Comparison of ENCODE assay signal across 37 cellular contexts in genomic region chr6:38686270-38687042, GRCh38. TPM values are rescaled to one million over a fixed set of nuclear protein-coding genes. Genes with fewer than 3 reads are reported as not detected.
DNase-seq lines count a peak whose midpoint lies in the region; ATAC-seq, FAIRE-seq and TF ChIP-seq lines count a peak whose summit lies in the region.
"Had no signal": no experiment of that assay in that cellular context is flagged by ENCODE, and none has a peak within 500 bp of the region (broad histone marks: within the 10 kb centered on the region; RNA-seq: fewer than 3 reads in every experiment).

No MANE protein-coding gene starts in this region.

- H3K4me1 Mint-ChIP-seq in nephron progenitor cell, result peaks cover 7% of the 10 kb centered on the region
- H3K4me1 Mint-ChIP-seq in activated CD4-positive, alpha-beta memory T cell treated with anti-CD3 and anti-CD28 coated beads, Interleukin-2, amount 10 ng/mL, durations not matched to agents 7 days and 5 days, result peaks cover 16% of the 10 kb centered on the region
- H3K4me1 Mint-ChIP-seq: nephron had no signal

- FAIRE-seq in kidney (lab: Jason Lieb, UNC), result no peak
- FAIRE-seq in GM12891 (lab: Jason Lieb, UNC), result no peak
- FAIRE-seq: endometrium, small intestine had no signal

- peaks cover 12 to 34% of the 10 kb centered on the region in 2 experiments for H3K79me1 ChIP-seq in IMR-90 (ENCODE audit: low read depth in 1 of 2, low read length in 2 of 2)

- no peak overlapping the region for H2AFZ ChIP-seq in IMR-90 (replicated peaks; ENCODE audit: low read length, poor library complexity)

- no peak overlapping the region for H3K14ac ChIP-seq in IMR-90 (replicated peaks; ENCODE audit: low read depth, low read length)

- H3K36me3 Mint-ChIP-seq in nephron progenitor cell (ENCODE audit: low read depth), result peaks cover 57% of the 10 kb centered on the region
- peaks cover 31% of the 10 kb centered on the region for H3K36me3 Mint-ChIP-seq in activated CD4-positive, alpha-beta memory T cell treated with anti-CD3 and anti-CD28 coated beads, Interleukin-2, amount 10 ng/mL, durations not matched to agents 7 days and 5 days (ENCODE audit: low read depth)

- H2BK120ac ChIP-seq in IMR-90 (ENCODE audit: low read depth, low read length), result no peak overlapping the region

- no peak overlapping the region for H3K4me3 Mint-ChIP-seq in nephron progenitor cell
- H3K4me3 Mint-ChIP-seq in activated CD4-positive, alpha-beta memory T cell treated with anti-CD3 and anti-CD28 coated beads, Interleukin-2, amount 10 ng/mL, durations not matched to agents 7 days and 5 days, result no peak overlapping the region
- H3K4me3 Mint-ChIP-seq: activated CD4-positive, alpha-beta T cell treated with anti-CD3 and anti-CD28 coated beads for 36 hours; activated naive CD8-positive, alpha-beta T cell; H9; nephron; stimulated activated naive CD8-positive, alpha-beta T cell treated with anti-CD3 and anti-CD28 coated beads, Interleukin-15, Interleukin-2, amounts not matched to agents 100 ng/mL and 50 ng/mL, for 24 hours had no signal

- POLR2A ChIA-PET in A673 (lab: Charles Lee; ENCODE audit: low non-redundant PET), result no interaction called here
- POLR2A ChIA-PET in IMR-90 (lab: Charles Lee; ENCODE audit: unreplicated experiment), result no interaction called here
- POLR2A ChIA-PET in activated CD4-positive, alpha-beta memory T cell treated with anti-CD3 and anti-CD28 coated beads, Interleukin-2, amount 10 ng/mL, durations not matched to agents 7 days and 5 days (lab: Charles Lee), result interaction anchor here (0.9 to 1.8 kb wide), 2 partner anchors 15 to 16 kb away, joined by 3 to 5 read pairs; partner anchors contain the start of gene GLO1

- BruUV-seq in A673 (replicated peaks; lab: Mats Ljungman, UMichigan) (no TSS peak), IMR-90 (replicated peaks; lab: Mats Ljungman, UMichigan) (no TSS peak)

- CTCF ChIA-PET in A673 (lab: Charles Lee) (no interaction called here), IMR-90 (lab: Yijun Ruan, JAX) (no interaction called here)
- CTCF ChIA-PET in activated CD4-positive, alpha-beta memory T cell treated with anti-CD3 and anti-CD28 coated beads, Interleukin-2, amount 10 ng/mL, durations not matched to agents 7 days and 5 days (lab: Charles Lee), result no interaction called here

- H3K27me3 ChIP-seq in A673 (replicated peaks; ENCODE audit: insufficient read depth, low read depth, low read length, poor library complexity), result no peaks in the 10 kb centered on the region
- no peaks in the 10 kb centered on the region for H3K27me3 ChIP-seq in IMR-90 (ENCODE audit: control insufficient read depth, insufficient read depth, low read length)
- H3K27me3 ChIP-seq: BLaER1 treated with 17β-estradiol and CSF1 and Interleukin-3, amounts not matched to agents 10 nM and 100 nM; esophagus muscularis mucosa; heart right ventricle; uterus had no signal

- TF ChIP-seq RAD21 in IMR-90 (IDR thresholded peaks at IDR 0.05; ENCODE audit: low read length), result no peak

- H3K56ac ChIP-seq in IMR-90 (ENCODE audit: extremely low read depth, insufficient read depth, low read length), result no peak overlapping the region

- H2BK15ac ChIP-seq in IMR-90 (ENCODE audit: low read depth, low read length), result no peak overlapping the region

- peak overlapping the region; percentile 69; the same call in 1 of the 2 replicates for H3K4me2 ChIP-seq in IMR-90 (ENCODE audit: low read depth, low read length)
- H3K4me2 ChIP-seq: BLaER1 treated with 17β-estradiol and CSF1 and Interleukin-3, amounts not matched to agents 10 nM and 100 nM had no signal

- H3K4me3 ChIP-seq in A673 (ENCODE audit: low read depth, low read length, poor library complexity, severe bottlenecking) (no peak overlapping the region), IMR-90 (ENCODE audit: insufficient read depth, low read depth, low read length) (no peak overlapping the region), kidney (ENCODE audit: low read length in 2 of 2) (no peak overlapping the region)
- H3K4me3 ChIP-seq: BLaER1 treated with 17β-estradiol and CSF1 and Interleukin-3, amounts not matched to agents 10 nM and 100 nM; esophagus muscularis mucosa; heart right ventricle; thoracic aorta; uterus had no signal

- H2BK5ac ChIP-seq in IMR-90 (ENCODE audit: low read depth, low read length, poor library complexity, severe bottlenecking), result no peak overlapping the region

- H3K4ac ChIP-seq in IMR-90 (ENCODE audit: low read depth, low read length), result no peak overlapping the region

- H4K8ac ChIP-seq in IMR-90 (ENCODE audit: low read depth in 2 of 2, low read length in 2 of 2), result no peak overlapping the region

- H3K27ac Mint-ChIP-seq in nephron progenitor cell, result peak overlapping the region; percentile 47
- no peak overlapping the region for H3K27ac Mint-ChIP-seq in activated CD4-positive, alpha-beta memory T cell treated with anti-CD3 and anti-CD28 coated beads, Interleukin-2, amount 10 ng/mL, durations not matched to agents 7 days and 5 days
- H3K27ac Mint-ChIP-seq: activated naive CD8-positive, alpha-beta T cell; stimulated activated naive CD8-positive, alpha-beta T cell treated with anti-CD3 and anti-CD28 coated beads, Interleukin-15, Interleukin-2, amounts not matched to agents 100 ng/mL and 50 ng/mL, for 24 hours had no signal

- in situ Hi-C loops in IMR-90 (cut with MboI; ENCODE audit: low sequenced_read_pairs), result no loop called here

- peaks cover 21% of the 10 kb centered on the region for H4K20me1 ChIP-seq in IMR-90 (ENCODE audit: insufficient read depth, low read length)

- no peak overlapping the region for H2AK5ac ChIP-seq in IMR-90 (ENCODE audit: low read depth, low read length)

- H3K9ac ChIP-seq in IMR-90 (ENCODE audit: low read depth, low read length), result no peak overlapping the region
- no peak overlapping the region for H3K9ac ChIP-seq in kidney (ENCODE audit: low read length in 2 of 2)
- H3K9ac ChIP-seq: BLaER1 treated with 17β-estradiol and CSF1 and Interleukin-3, amounts not matched to agents 10 nM and 100 nM had no signal

- H2BK20ac ChIP-seq in IMR-90 (ENCODE audit: low read depth, low read length), result no peak overlapping the region

- DNase-seq in A673 (ENCODE audit: low spot score), result no peak
- peak; percentile 20 for DNase-seq in IMR-90
- peak; percentile 46 for DNase-seq in fibroblast of gingiva (ENCODE audit: low read depth)
- no peak for DNase-seq in nephron progenitor cell
- no peak for DNase-seq in activated CD4-positive, alpha-beta memory T cell treated with anti-CD3 and anti-CD28 coated beads, Interleukin-2, amount 10 ng/mL, durations not matched to agents 7 days and 5 days
- DNase-seq in kidney, result no peak
- no peak for DNase-seq in GM12891 (ENCODE audit: insufficient read length, low spot score)
- DNase-seq: ACHN; activated CD4-positive, alpha-beta T cell treated with anti-CD3 and anti-CD28 coated beads for 36 hours; activated CD8-positive, alpha-beta memory T cell treated with anti-CD3 and anti-CD28 coated beads for 24 hours; activated T-cell treated with anti-CD3 and anti-CD28 coated beads for 4 hours; COR-L47; DMS53; foreskin melanocyte; H9; heart right ventricle; Kasumi-1; kidney glomerular epithelial cell; mammary epithelial cell; NCI-H1436; NCI-H226; NCI-H526 treated with DMSO at 0.1 percent for 48 hours; T-helper 9 cell; uterus had no signal

- TF ChIP-seq POLR2A in IMR-90 (IDR thresholded peaks at IDR 0.05; ENCODE audit: low read depth, low read length) (no peak), GM12891 (IDR thresholded peaks at IDR 0.05; ENCODE audit: low read depth, low read length) (no peak)

- peaks cover 15% of the 10 kb centered on the region for H3K9me1 ChIP-seq in IMR-90 (ENCODE audit: insufficient read depth, low read length)

- H3K9me3 ChIP-seq in A673 (ENCODE audit: low read depth, low read length, poor library complexity, severe bottlenecking) (no peaks in the 10 kb centered on the region), IMR-90 (ENCODE audit: control insufficient read depth, insufficient read depth, low read length) (no peaks in the 10 kb centered on the region), kidney (ENCODE audit: control insufficient read depth in 1 of 2, low read length in 2 of 2) (no peaks in the 10 kb centered on the region)
- H3K9me3 ChIP-seq: BLaER1 treated with 17β-estradiol and CSF1 and Interleukin-3, amounts not matched to agents 10 nM and 100 nM; esophagus muscularis mucosa; heart right ventricle; thoracic aorta; uterus had no signal

- no peaks in the 10 kb centered on the region for H3K9me3 Mint-ChIP-seq in nephron progenitor cell
- H3K9me3 Mint-ChIP-seq in activated CD4-positive, alpha-beta memory T cell treated with anti-CD3 and anti-CD28 coated beads, Interleukin-2, amount 10 ng/mL, durations not matched to agents 7 days and 5 days, result no peaks in the 10 kb centered on the region
- H3K9me3 Mint-ChIP-seq: activated T-helper 2 cell treated with anti-CD3 and anti-CD28 coated beads, Interferon-gamma antibody, Interleukin-2, Interleukin-4, amounts not matched to agents 10 μg/mL and 5 μg/mL and 100 μg/mL, durations not matched to agents 14 hours and 24 hours and 36 hours; H9; nephron; stimulated activated naive CD8-positive, alpha-beta T cell treated with anti-CD3 and anti-CD28 coated beads, Interleukin-15, Interleukin-2, amounts not matched to agents 100 ng/mL and 50 ng/mL, for 24 hours had no signal

- intact Hi-C loops in A673 (cut with micrococcal nuclease; ENCODE audit: unreplicated experiment), result no loop called here
- intact Hi-C loops in IMR-90 (cut with micrococcal nuclease), result no loop called here
- intact Hi-C loops in kidney (cut with DNase I), result no loop called here

- H3K36me3 ChIP-seq in A673 (ENCODE audit: insufficient read depth, low read length, poor library complexity, severe bottlenecking) (peaks cover 32% of the 10 kb centered on the region), IMR-90 (ENCODE audit: control insufficient read depth, insufficient read depth, low read length) (peaks cover 5% of the 10 kb centered on the region), kidney (ENCODE audit: control insufficient read depth in 1 of 2, insufficient read depth in 2 of 2, low read length in 2 of 2) (peaks cover 0 to 3% of the 10 kb centered on the region in 2 donors)
- H3K36me3 ChIP-seq: uterus had no signal

- no peak overlapping the region for H4K5ac ChIP-seq in IMR-90 (ENCODE audit: low read depth, low read length)

- 40% methylated on average over 1 of the region's 4 CpGs; no CpG with 5 or more reads in 1 of the 2 experiments for whole genome bisulfite sequencing in IMR-90 (ENCODE audit: extremely low coverage in 2 of 2, insufficient read length in 1 of 2), 2 experiments

- H3K27ac ChIP-seq in A673 (ENCODE audit: low read depth, low read length, poor library complexity, severe bottlenecking), result peak overlapping the region; percentile 18
- no peak overlapping the region for H3K27ac ChIP-seq in IMR-90 (ENCODE audit: insufficient read depth, low read length)
- H3K27ac ChIP-seq in kidney (ENCODE audit: low read depth in 2 of 2, low read length in 2 of 2), result no peak overlapping the region
- H3K27ac ChIP-seq: BLaER1 treated with 17β-estradiol and CSF1 and Interleukin-3, amounts not matched to agents 10 nM and 100 nM; esophagus muscularis mucosa; thoracic aorta; uterus had no signal

- no peak overlapping the region for H3K18ac ChIP-seq in IMR-90 (ENCODE audit: low read depth, low read length)

- dilution Hi-C loops in IMR-90 (cut with HindIII; ENCODE audit: low sequenced_read_pairs, unreplicated experiment), result no loop called here

- peak; percentile 63 for ATAC-seq in IMR-90 (ENCODE audit: low read depth)
- no peak for ATAC-seq in HG03135 (IDR thresholded peaks at IDR 0.05; ENCODE audit: unreplicated experiment)
- ATAC-seq: activated CD4-positive, alpha-beta T cell treated with anti-CD3 and anti-CD28 coated beads for 36 hours; Panc1 had no signal

- H3K27me3 Mint-ChIP-seq in nephron progenitor cell (ENCODE audit: low read depth, poor library complexity), result no peaks in the 10 kb centered on the region
- no peaks in the 10 kb centered on the region for H3K27me3 Mint-ChIP-seq in activated CD4-positive, alpha-beta memory T cell treated with anti-CD3 and anti-CD28 coated beads, Interleukin-2, amount 10 ng/mL, durations not matched to agents 7 days and 5 days
- H3K27me3 Mint-ChIP-seq: activated CD4-positive, alpha-beta T cell treated with anti-CD3 and anti-CD28 coated beads for 36 hours; activated naive CD8-positive, alpha-beta T cell; stimulated activated naive CD8-positive, alpha-beta T cell treated with anti-CD3 and anti-CD28 coated beads, Interleukin-15, Interleukin-2, amounts not matched to agents 100 ng/mL and 50 ng/mL, for 24 hours had no signal

- no peak overlapping the region for H2AK9ac ChIP-seq in IMR-90 (replicated peaks; ENCODE audit: low read depth, low read length, poor library complexity)

- peaks cover 6% of the 10 kb centered on the region for H3K4me1 ChIP-seq in A673 (ENCODE audit: insufficient read depth, low read length, poor library complexity, severe bottlenecking)
- H3K4me1 ChIP-seq in IMR-90 (ENCODE audit: control insufficient read depth, insufficient read depth, low read length), result peaks cover 7% of the 10 kb centered on the region; the same call in 1 of the 2 replicates
- H3K4me1 ChIP-seq in kidney (ENCODE audit: control insufficient read depth in 1 of 2, insufficient read depth in 1 of 2, low read depth in 1 of 2, low read length in 2 of 2), result no peaks in the 10 kb centered on the region
- H3K4me1 ChIP-seq: uterus had no signal

- H3K23ac ChIP-seq in IMR-90 (ENCODE audit: low read depth, low read length), result no peak overlapping the region

- no peak overlapping the region for H4K91ac ChIP-seq in IMR-90 (ENCODE audit: insufficient read depth, low read depth, low read length)

- TF ChIP-seq CTCF in A673 (conservative IDR thresholded peaks at IDR 0.05; ENCODE audit: low read depth, low read length) (no peak), IMR-90 (conservative IDR thresholded peaks at IDR 0.05; ENCODE audit: low read depth, low read length) (no peak), nephron progenitor cell (IDR thresholded peaks at IDR 0.05) (no peak), kidney (IDR thresholded peaks at IDR 0.05; ENCODE audit: borderline replicate concordance, extremely low read depth, insufficient read depth) (no peak)

RNA-seq across cellular contexts. Expression of gene GLO1, which starts 16.5 kb away (rescaled TPM):
- 183 and 188 TPM in 2 replicates for total RNA-seq in A673 (2021)
- 111 and 177 TPM in 2 replicates for total RNA-seq in IMR-90 (2012; rRNA removed)
- 53.3 and 65.1 TPM in 2 replicates for polyA plus RNA-seq in IMR-90 (2012; rRNA removed)
- 15.8 and 31.6 TPM in 2 replicates for polyA plus RNA-seq in IMR-90 (2012; cell fraction: cytosol; rRNA removed)
- polyA plus RNA-seq in IMR-90 (2012; cell fraction: nucleus; rRNA removed; ENCODE audit: low replicate concordance), result 3.7 and 17.5 TPM in 2 replicates
- 100 to 1,000 TPM; 105 to 110 TPM for total RNA-seq in activated CD4-positive, alpha-beta memory T cell treated with anti-CD3 and anti-CD28 coated beads, Interleukin-2, amount 10 ng/mL, durations not matched to agents 7 days and 5 days
- 67.3 TPM for total RNA-seq in kidney
- polyA plus RNA-seq in kidney (ENCODE audit: insufficient read depth, low read depth, low replicate concordance), result 126 TPM
- polyA plus RNA-seq in GM12891 (2012; ENCODE audit: low read depth, missing spikeins), result 108 TPM

RNA-seq across cellular contexts. Expression of gene DNAH8, which starts 28.7 kb away (rescaled TPM):
- not detected in 2 replicates for total RNA-seq in A673 (2021)
- total RNA-seq in IMR-90 (2012; rRNA removed), result under 0.01 TPM in 1 of 2 replicates, not detected in the other
- not detected in 2 replicates for polyA plus RNA-seq in IMR-90 (2012; rRNA removed)
- not detected in 2 replicates for polyA plus RNA-seq in IMR-90 (2012; cell fraction: cytosol; rRNA removed)
- polyA plus RNA-seq in IMR-90 (2012; cell fraction: nucleus; rRNA removed; ENCODE audit: low replicate concordance), result not detected in 2 replicates
- total RNA-seq in activated CD4-positive, alpha-beta memory T cell treated with anti-CD3 and anti-CD28 coated beads, Interleukin-2, amount 10 ng/mL, durations not matched to agents 7 days and 5 days, result under 1 TPM; 0.03 to 0.05 TPM
- 0.50 TPM for total RNA-seq in kidney
- polyA plus RNA-seq in kidney (ENCODE audit: insufficient read depth, low read depth, low replicate concordance), result not detected
- 0.21 TPM for polyA plus RNA-seq in GM12891 (2012; ENCODE audit: low read depth, missing spikeins)
- total RNA-seq: activated T-helper 2 cell treated with anti-CD3 and anti-CD28 coated beads, Interferon-gamma antibody, Interleukin-2, Interleukin-4, amounts not matched to agents 10 μg/mL and 5 μg/mL and 100 μg/mL, durations not matched to agents 14 hours and 24 hours and 36 hours; astrocyte; dermis microvascular lymphatic vessel endothelial cell; H9 had no signal
- polyA plus RNA-seq: heart right ventricle, mammary epithelial cell had no signal

RNA-seq across cellular contexts. Expression of gene BTBD9, which starts 46.7 kb away (rescaled TPM):
- 8.0 and 8.7 TPM in 2 replicates for total RNA-seq in A673 (2021)
- total RNA-seq in IMR-90 (2012; rRNA removed), result 13.9 and 22.0 TPM in 2 replicates
- polyA plus RNA-seq in IMR-90 (2012; rRNA removed), result 4.0 and 4.1 TPM in 2 replicates
- 2.3 and 2.7 TPM in 2 replicates for polyA plus RNA-seq in IMR-90 (2012; cell fraction: cytosol; rRNA removed)
- 2.9 and 5.0 TPM in 2 replicates for polyA plus RNA-seq in IMR-90 (2012; cell fraction: nucleus; rRNA removed; ENCODE audit: low replicate concordance)
- 10 to 100 TPM; 14.7 to 16.1 TPM for total RNA-seq in activated CD4-positive, alpha-beta memory T cell treated with anti-CD3 and anti-CD28 coated beads, Interleukin-2, amount 10 ng/mL, durations not matched to agents 7 days and 5 days
- total RNA-seq in kidney, result 29.9 TPM
- 4.2 TPM for polyA plus RNA-seq in kidney (ENCODE audit: insufficient read depth, low read depth, low replicate concordance)
- polyA plus RNA-seq in GM12891 (2012; ENCODE audit: low read depth, missing spikeins), result 2.4 TPM

Comparison
In these comparisons a context has a peak if more than half of its experiments do, and no peak if none do; other contexts are left out.
1. DNase-seq: peak in IMR-90 (single experiment) and fibroblast of gingiva (single experiment); none in A673 (single experiment), nephron progenitor cell (single experiment), activated CD4-positive, alpha-beta memory T cell treated with anti-CD3 and anti-CD28 coated beads, Interleukin-2, amount 10 ng/mL, durations not matched to agents 7 days and 5 days (single experiment), kidney (single experiment) and GM12891 (single experiment).